19 cellular contexts compared by ENCODE assay signal in genomic region chrX:130263016-130263415, GRCh38.
"Had no signal": no experiment of that assay in that cellular context is flagged by ENCODE, and none has a peak within 500 bp of the region (broad histone marks: within the 10 kb centered on the region; RNA-seq: fewer than 3 reads in every experiment).

No MANE protein-coding gene starts in this region.

- H3K9me3 ChIP-seq: body of pancreas, esophagus muscularis mucosa, neutrophil, tibial artery had no signal

- H3K27me3 ChIP-seq: body of pancreas, esophagus muscularis mucosa, hepatocyte, neutrophil, tibial artery had no signal

- DNase-seq: activated CD4-positive, alpha-beta T cell treated with anti-CD3 and anti-CD28 coated beads for 36 hours; activated CD4-positive, alpha-beta T cell treated with anti-CD3 and anti-CD28 coated beads, Interleukin-2, amount 50 U/mL, for 48 hours; activated gamma-delta T cell treated with Interleukin-2 at 50 U/mL for 16 hours; amygdala; body of pancreas; dermis blood vessel endothelial cell; effector memory CD4-positive, alpha-beta T cell; left colon; natural killer cell; stimulated activated naive CD4-positive, alpha-beta T cell treated with Interleukin-2 at 50 U/mL for 16 hours; substantia nigra; T-cell; tibial artery had no signal

- H3K4me1 ChIP-seq: parathyroid adenoma, tibial artery had no signal

- H3K4me3 ChIP-seq: body of pancreas, esophagus muscularis mucosa, hepatocyte, lung, tibial artery had no signal

- H3K4me2 ChIP-seq: hepatocyte had no signal

- H3K27ac ChIP-seq: body of pancreas, esophagus muscularis mucosa, hepatocyte, neutrophil, parathyroid adenoma, tibial artery had no signal

- ATAC-seq: activated CD4-positive, alpha-beta T cell treated with anti-CD3 and anti-CD28 coated beads for 36 hours; body of pancreas; left colon; natural killer cell; T-cell; WTC11 had no signal

- H2AFZ ChIP-seq: hepatocyte, parathyroid adenoma had no signal

- H3K36me3 ChIP-seq: esophagus muscularis mucosa, neutrophil, tibial artery had no signal

- H3K79me2 ChIP-seq: parathyroid adenoma had no signal

- H3K9ac ChIP-seq: parathyroid adenoma had no signal
